ENCODE assay signal across 16 cellular contexts in the genomic region with DNA sequence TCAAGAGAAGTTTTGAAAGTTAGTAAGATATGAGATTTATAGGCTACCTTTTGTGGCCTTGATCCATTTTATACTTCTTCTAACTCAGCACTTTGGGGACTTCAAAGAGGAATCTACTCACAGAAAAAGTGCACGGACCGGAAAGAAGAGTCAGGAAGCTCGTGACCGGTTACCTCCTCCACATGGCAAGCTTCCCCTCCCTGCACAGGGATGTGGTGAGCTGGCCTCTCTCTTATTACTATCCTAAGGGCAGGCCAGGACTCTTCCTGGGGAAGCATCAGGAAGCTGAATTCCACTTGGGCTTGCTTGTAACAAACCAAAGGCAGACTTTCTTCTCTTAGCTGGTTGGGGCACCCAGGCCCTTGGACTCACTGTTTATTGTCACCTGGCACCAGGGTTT.
"Had no signal": no experiment of that assay in that cellular context is flagged by ENCODE, and none has a peak within 500 bp of the region (broad histone marks: within the 10 kb centered on the region; RNA-seq: fewer than 3 reads in every experiment).

No MANE protein-coding gene starts in this region.

- H3K4me1 ChIP-seq: stomach had no signal

- ATAC-seq: effector memory CD8-positive, alpha-beta T cell; left lobe of liver; T-helper 17 cell had no signal

- H3K27ac ChIP-seq: neural progenitor cell, ovary, stomach, thoracic aorta had no signal

- H3K9ac ChIP-seq: neural progenitor cell had no signal

- H2AFZ ChIP-seq: neural progenitor cell had no signal

- FAIRE-seq: TTC549 had no signal

- DNase-seq: activated B cell treated with CpG ODN at 0.5 μM for 24 hours; activated CD4-positive, alpha-beta T cell treated with anti-CD3 and anti-CD28 coated beads, Interleukin-2, amount 50 U/mL, for 1 hour; activated naive CD4-positive, alpha-beta T cell treated with anti-CD3 and anti-CD28 coated beads, Interleukin-2, amount 50 U/mL, for 16 hours; effector memory CD8-positive, alpha-beta T cell; erythroblast; glutamatergic neuron; mesenchymal stem cell; ovary; stimulated activated CD4-positive, alpha-beta T cell treated with anti-CD3 and anti-CD28 coated beads, Interleukin-15, amount 100 ng/mL, for 24 hours; stimulated activated CD4-positive, alpha-beta T cell treated with anti-CD3 and anti-CD28 coated beads, Interleukin-4, amount 100 ng/mL, for 4 hours; stomach; T-helper 17 cell had no signal

- H3K4me2 ChIP-seq: neural progenitor cell had no signal

- H3K4me3 ChIP-seq: neural progenitor cell, ovary, stomach, thoracic aorta had no signal

- H3K9me3 ChIP-seq: ovary, stomach, thoracic aorta had no signal

- H3K27me3 ChIP-seq: neural progenitor cell, ovary, stomach had no signal

- H3K36me3 ChIP-seq: neural progenitor cell, ovary, stomach, thoracic aorta had no signal
